19 cellular contexts compared by ENCODE assay signal in genomic region chr7:47152307-47152706, GRCh38.
DNase-seq lines count a peak whose midpoint lies in the region; ATAC-seq, FAIRE-seq and TF ChIP-seq lines count a peak whose summit lies in the region.
"Had no signal": no experiment of that assay in that cellular context is flagged by ENCODE, and none has a peak within 500 bp of the region (broad histone marks: within the 10 kb centered on the region; RNA-seq: fewer than 3 reads in every experiment).

No MANE protein-coding gene starts in this region.

- H3K36me3 ChIP-seq in OCI-LY1 (ENCODE audit: insufficient read depth, low read length) (peaks cover 6% of the 10 kb centered on the region; the same call in 1 of the 2 replicates), pancreas (no peaks in the 10 kb centered on the region)
- H3K36me3 ChIP-seq: BLaER1 treated with 17β-estradiol and CSF1 and Interleukin-3, amounts not matched to agents 10 nM and 100 nM; MG63 had no signal

- H2AFZ ChIP-seq in OCI-LY1 (ENCODE audit: low read length), result peak overlapping the region; percentile 12; the same call in 1 of the 2 replicates
- H2AFZ ChIP-seq: GM23338 had no signal

- H3F3A ChIP-seq in OCI-LY1 (ENCODE audit: insufficient read depth, low read length), result no peaks in the 10 kb centered on the region

- no peaks in the 10 kb centered on the region for H3K4me1 Mint-ChIP-seq in activated naive CD8-positive, alpha-beta T cell treated with anti-CD3 and anti-CD28 coated beads, Interleukin-2, amount 50 U/mL, for 24 hours

- no peak overlapping the region for H3K4me3 ChIP-seq in OCI-LY1 (ENCODE audit: low read depth, low read length, poor library complexity, severe bottlenecking)
- H3K4me3 ChIP-seq in pancreas, result no peak overlapping the region
- H3K4me3 ChIP-seq: BLaER1 treated with 17β-estradiol and CSF1 and Interleukin-3, amounts not matched to agents 10 nM and 100 nM; GM12878; GM23338; MG63 had no signal

- H3K9me2 ChIP-seq in OCI-LY1 (ENCODE audit: low read depth, low read length), result no peaks in the 10 kb centered on the region

- H3K9me3 ChIP-seq in OCI-LY1 (ENCODE audit: low read length) (peaks cover 6% of the 10 kb centered on the region; the same call in 1 of the 2 replicates), pancreas (no peaks in the 10 kb centered on the region)
- H3K9me3 ChIP-seq: MG63 had no signal

- no peaks in the 10 kb centered on the region for H3K9me3 Mint-ChIP-seq in activated naive CD8-positive, alpha-beta T cell treated with anti-CD3 and anti-CD28 coated beads, Interleukin-2, amount 50 U/mL, for 24 hours
- H3K9me3 Mint-ChIP-seq: GM23338 had no signal

- H3K79me2 ChIP-seq in OCI-LY1 (ENCODE audit: insufficient read depth, low read length), result no peaks in the 10 kb centered on the region

- ATAC-seq in pancreas (no peak), GM21737 (IDR thresholded peaks at IDR 0.05; ENCODE audit: unreplicated experiment) (no peak)
- ATAC-seq in activated naive CD8-positive, alpha-beta T cell treated with anti-CD3 and anti-CD28 coated beads, Interleukin-2, amount 50 U/mL, for 24 hours, result no peak
- ATAC-seq: GM12878, GM23338, HCT116 had no signal

- no peak overlapping the region for H3K4me3 Mint-ChIP-seq in activated naive CD8-positive, alpha-beta T cell treated with anti-CD3 and anti-CD28 coated beads, Interleukin-2, amount 50 U/mL, for 24 hours
- H3K4me3 Mint-ChIP-seq: GM23338 had no signal

- H3K27me3 ChIP-seq in OCI-LY1 (ENCODE audit: insufficient read depth, low read length), result no peaks in the 10 kb centered on the region
- no peaks in the 10 kb centered on the region for H3K27me3 ChIP-seq in pancreas
- H3K27me3 ChIP-seq: BLaER1 treated with 17β-estradiol and CSF1 and Interleukin-3, amounts not matched to agents 10 nM and 100 nM; MG63 had no signal

- FAIRE-seq in frontal cortex (lab: Jason Lieb, UNC) (peak; percentile 43), pancreas (lab: Jason Lieb, UNC) (peak; percentile 80)
- FAIRE-seq: GM12878, HepG2 had no signal

- no peaks in the 10 kb centered on the region for H3K36me3 Mint-ChIP-seq in activated naive CD8-positive, alpha-beta T cell treated with anti-CD3 and anti-CD28 coated beads, Interleukin-2, amount 50 U/mL, for 24 hours (ENCODE audit: low read depth)

- H3K27ac ChIP-seq in OCI-LY1 (ENCODE audit: low read depth, low read length, poor library complexity, severe bottlenecking) (peak overlapping the region; percentile 96), pancreas (peak overlapping the region in 1 of 4 donors; percentile 39)
- H3K27ac ChIP-seq: BLaER1 treated with 17β-estradiol and CSF1 and Interleukin-3, amounts not matched to agents 10 nM and 100 nM had no signal

- intact Hi-C loops in pancreas (cut with DNase I), result no loop called here

- H3K27ac Mint-ChIP-seq in activated naive CD8-positive, alpha-beta T cell treated with anti-CD3 and anti-CD28 coated beads, Interleukin-2, amount 50 U/mL, for 24 hours, result no peak overlapping the region
- H3K27ac Mint-ChIP-seq: GM23338 had no signal

- no peak overlapping the region for H3K9ac ChIP-seq in OCI-LY1 (ENCODE audit: low read length)
- H3K9ac ChIP-seq: BLaER1 treated with 17β-estradiol and CSF1 and Interleukin-3, amounts not matched to agents 10 nM and 100 nM had no signal

- H3K27me3 Mint-ChIP-seq in activated naive CD8-positive, alpha-beta T cell treated with anti-CD3 and anti-CD28 coated beads, Interleukin-2, amount 50 U/mL, for 24 hours, result peaks cover 3% of the 10 kb centered on the region

- no peak for DNase-seq in frontal cortex (ENCODE audit: low spot score in 2 of 2)
- no peak for DNase-seq in pancreas
- no peak for DNase-seq in pons (ENCODE audit: low spot score)
- DNase-seq in activated naive CD8-positive, alpha-beta T cell treated with anti-CD3 and anti-CD28 coated beads, Interleukin-2, amount 50 U/mL, for 24 hours, result no peak
- DNase-seq in NCI-H2107 treated with DMSO at 0.1 percent for 48 hours (lab: John Stamatoyannopoulos, UW; ENCODE audit: unreplicated experiment), result no peak
- DNase-seq: DMS79 treated with DMSO at 0.1 percent for 48 hours, GDM1, MG63, NCI-H187, NCI-H345, NCI-H526, SIG-M5 had no signal

- WGBS in pancreas, 2 donors, result 93 to 99% methylated on average over 2 of the region's 2 CpGs

- no peak for TF ChIP-seq CTCF in OCI-LY1 (IDR thresholded peaks at IDR 0.05; ENCODE audit: low read length)
- no peak for TF ChIP-seq CTCF in pancreas (IDR thresholded peaks at IDR 0.05)

- H4K20me1 ChIP-seq in OCI-LY1 (ENCODE audit: insufficient read depth, low read length), result no peaks in the 10 kb centered on the region
- H4K20me1 ChIP-seq: BLaER1 treated with 17β-estradiol and CSF1 and Interleukin-3, amounts not matched to agents 10 nM and 100 nM had no signal

- H3K4me2 ChIP-seq in OCI-LY1 (ENCODE audit: low read length), result peak overlapping the region; percentile 36; the same call in 1 of the 2 replicates
- H3K4me2 ChIP-seq: GM23338 had no signal

- peaks cover 91% of the 10 kb centered on the region for H3K4me1 ChIP-seq in OCI-LY1 (ENCODE audit: insufficient read depth, low read length, severe bottlenecking)
- peaks cover 27 to 49% (median 44%) of the 10 kb centered on the region in 3 donors for H3K4me1 ChIP-seq in pancreas
